17 cellular contexts compared by ENCODE assay signal in the genomic region with DNA sequence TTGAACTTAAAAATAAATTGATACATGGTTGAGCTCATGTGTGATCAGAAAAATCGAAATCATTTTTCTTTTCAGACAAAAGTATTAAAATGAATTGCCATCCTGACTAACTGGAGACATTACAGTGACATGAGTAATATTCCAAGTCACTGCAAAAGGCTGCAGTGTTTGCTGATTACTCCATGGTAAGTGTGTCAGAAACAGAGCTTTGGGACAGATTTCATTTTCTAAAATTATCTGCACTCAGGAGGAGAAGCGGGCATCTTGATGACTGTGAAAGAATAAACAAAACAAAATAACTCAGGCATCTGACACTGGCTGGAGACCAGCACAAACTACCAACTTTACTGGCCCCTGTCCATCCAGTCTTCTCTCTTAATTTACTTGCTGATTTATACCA.
DNase-seq lines count a peak whose midpoint lies in the region; ATAC-seq and TF ChIP-seq lines count a peak whose summit lies in the region.
"Had no signal": no experiment of that assay in that cellular context is flagged by ENCODE, and none has a peak within 500 bp of the region (broad histone marks: within the 10 kb centered on the region; RNA-seq: fewer than 3 reads in every experiment).

No MANE protein-coding gene starts in this region.

- no peaks in the 10 kb centered on the region for H3K79me2 ChIP-seq in Karpas-422 (ENCODE audit: low read length)

- H3K4me2 ChIP-seq in Karpas-422 (ENCODE audit: low read depth, low read length, poor library complexity, severe bottlenecking): no peak overlapping the region

- H3K27ac Mint-ChIP-seq in nephron progenitor cell: peak overlapping the region; percentile 85
- no peak overlapping the region for H3K27ac Mint-ChIP-seq in stimulated activated naive CD8-positive, alpha-beta T cell treated with anti-CD3 and anti-CD28 coated beads, Interleukin-15, amount 100 ng/mL, for 72 hours

- DNase-seq in EL (peak; percentile 14), M059J (ENCODE audit: low read depth) (peak; percentile 48), dedifferentiated amniotic fluid mesenchymal stem cell (ENCODE audit: extremely low spot score) (peak; percentile 61), nephron progenitor cell (no peak), WERI-Rb-1 (no peak), cortex of kidney (lab: John Stamatoyannopoulos, UW) (no peak), Karpas-422 (no peak)
- no peak for DNase-seq in stimulated activated naive CD8-positive, alpha-beta T cell treated with anti-CD3 and anti-CD28 coated beads, Interleukin-15, amount 100 ng/mL, for 72 hours
- DNase-seq: AML-193, COR-L47, NCI-H1417 treated with DMSO at 0.1 percent for 48 hours, NCI-H1930, NCI-H2171, NCI-H446 treated with DMSO at 0.1 percent for 48 hours, NCI-H748 treated with DMSO at 0.1 percent for 48 hours had no signal

- no peak overlapping the region for H2AFZ ChIP-seq in Karpas-422 (ENCODE audit: low read length)

- no peaks in the 10 kb centered on the region for H3K9me3 ChIP-seq in WERI-Rb-1 (ENCODE audit: severe bottlenecking)
- H3K9me3 ChIP-seq in Karpas-422 (ENCODE audit: low read length): no peaks in the 10 kb centered on the region

- no peak overlapping the region for H3K4me3 Mint-ChIP-seq in nephron progenitor cell
- no peak overlapping the region for H3K4me3 Mint-ChIP-seq in stimulated activated naive CD8-positive, alpha-beta T cell treated with anti-CD3 and anti-CD28 coated beads, Interleukin-15, amount 100 ng/mL, for 72 hours

- TF ChIP-seq CTCF in nephron progenitor cell (IDR thresholded peaks at IDR 0.05): no peak
- TF ChIP-seq CTCF in WERI-Rb-1 (IDR thresholded peaks at IDR 0.05; ENCODE audit: low read depth, low read length): no peak

- peaks cover 14% of the 10 kb centered on the region for H3K4me1 Mint-ChIP-seq in nephron progenitor cell
- H3K4me1 Mint-ChIP-seq in stimulated activated naive CD8-positive, alpha-beta T cell treated with anti-CD3 and anti-CD28 coated beads, Interleukin-15, amount 100 ng/mL, for 72 hours: no peaks in the 10 kb centered on the region

- H4K20me1 ChIP-seq in Karpas-422 (ENCODE audit: insufficient read depth, low read depth, low read length): no peaks in the 10 kb centered on the region

- peaks cover 8% of the 10 kb centered on the region for H3K9me3 Mint-ChIP-seq in nephron progenitor cell
- peaks cover 0 to 5% of the 10 kb centered on the region in 2 donors for H3K9me3 Mint-ChIP-seq in stimulated activated naive CD8-positive, alpha-beta T cell treated with anti-CD3 and anti-CD28 coated beads, Interleukin-15, amount 100 ng/mL, for 72 hours

- H3K36me3 Mint-ChIP-seq in nephron progenitor cell (ENCODE audit: low read depth): no peaks in the 10 kb centered on the region

- no peaks in the 10 kb centered on the region for H3K36me3 ChIP-seq in WERI-Rb-1
- no peaks in the 10 kb centered on the region for H3K36me3 ChIP-seq in Karpas-422 (ENCODE audit: insufficient read depth, low read length)

- no peaks in the 10 kb centered on the region for H3K27me3 Mint-ChIP-seq in nephron progenitor cell (ENCODE audit: low read depth, poor library complexity)
- no peaks in the 10 kb centered on the region for H3K27me3 Mint-ChIP-seq in stimulated activated naive CD8-positive, alpha-beta T cell treated with anti-CD3 and anti-CD28 coated beads, Interleukin-15, amount 100 ng/mL, for 72 hours

- ATAC-seq in stimulated activated naive CD8-positive, alpha-beta T cell treated with anti-CD3 and anti-CD28 coated beads, Interleukin-15, amount 100 ng/mL, for 72 hours: no peak

- H3K27ac ChIP-seq in WERI-Rb-1: no peak overlapping the region
- H3K27ac ChIP-seq in Karpas-422 (ENCODE audit: low read length): no peak overlapping the region
- H3K27ac ChIP-seq: HL-60, SK-N-MC had no signal

- H3K27me3 ChIP-seq in WERI-Rb-1 (ENCODE audit: insufficient read depth, low read depth, severe bottlenecking): no peaks in the 10 kb centered on the region
- no peaks in the 10 kb centered on the region for H3K27me3 ChIP-seq in Karpas-422 (ENCODE audit: low read length)

- no peaks in the 10 kb centered on the region for H3K4me1 ChIP-seq in Karpas-422 (ENCODE audit: low read length)

- H3K4me3 ChIP-seq in WERI-Rb-1 (ENCODE audit: low read depth, low read length) (no peak overlapping the region), Karpas-422 (ENCODE audit: low read length) (no peak overlapping the region)
- H3K4me3 ChIP-seq: SK-N-MC had no signal

- H3K9ac ChIP-seq in Karpas-422 (ENCODE audit: low read length): no peak overlapping the region

- H3K9me2 ChIP-seq in Karpas-422 (replicated peaks; ENCODE audit: insufficient read depth, low read length): no peaks in the 10 kb centered on the region

Comparison
In these comparisons a context has a peak if more than half of its experiments do, and no peak if none do; other contexts are left out.
1. DNase-seq: peak in EL (single experiment), M059J (single experiment) and dedifferentiated amniotic fluid mesenchymal stem cell (single experiment); none in nephron progenitor cell (single experiment), WERI-Rb-1 (single experiment), cortex of kidney (single experiment), stimulated activated naive CD8-positive, alpha-beta T cell treated with anti-CD3 and anti-CD28 coated beads, Interleukin-15, amount 100 ng/mL, for 72 hours (0 of 2) and Karpas-422 (single experiment).